In genomic region chr5:131796793-131797693, GRCh38 we compare ENCODE assay signal across 8 cellular contexts. TPM values are rescaled to one million over a fixed set of nuclear protein-coding genes. Genes with fewer than 3 reads are reported as not detected.
DNase-seq lines count a peak whose midpoint lies in the region; ATAC-seq, FAIRE-seq and TF ChIP-seq lines count a peak whose summit lies in the region.

Gene FNIP1 (minus strand): TSS chr5:131797017. CDS start chr5:131796921, 96 bp downstream.

- TF ChIP-seq POLR2A in endothelial cell of umbilical vein (IDR thresholded peaks at IDR 0.05; ENCODE audit: low read depth, low read length) = peak; percentile 78

- H3K4me2 ChIP-seq in OCI-LY3 (ENCODE audit: low read length) = peak within 1 kb of the TSS; percentile 97
- H3K4me2 ChIP-seq in endothelial cell of umbilical vein (ENCODE audit: insufficient read depth, low read length) = peak within 1 kb of the TSS; percentile 94

- H3K27me3 ChIP-seq in OCI-LY3 (ENCODE audit: low read depth, low read length) (no peaks in the 10 kb centered on the region), endothelial cell of umbilical vein (ENCODE audit: control insufficient read depth in 2 of 2, insufficient read depth in 2 of 2, low read length in 2 of 2) (no peaks in the 10 kb centered on the region)

- peak; percentile 99 for DNase-seq in D341Med (ENCODE audit: low spot score)
- peak; percentile 95 for DNase-seq in HuH-7 (ENCODE audit: low spot score)
- peak; percentile 98 for DNase-seq in activated CD8-positive, alpha-beta memory T cell treated with anti-CD3 and anti-CD28 coated beads, Interleukin-2, amount 50 U/mL, for 48 hours
- peak; percentile 99 for DNase-seq in endothelial cell of umbilical vein (ENCODE audit: low read depth, low spot score)
- peak; percentile 94 for DNase-seq in middle frontal gyrus (ENCODE audit: extremely low spot score, low spot score)
- peak; percentile 99 for DNase-seq in stimulated activated CD8-positive, alpha-beta memory T cell treated with anti-CD3 and anti-CD28 coated beads, Interleukin-2, amount 100 ng/mL, for 48 hours (ENCODE audit: low read depth in 2 of 2)

- H4K20me1 ChIP-seq in OCI-LY3 (ENCODE audit: insufficient read depth, low read length) (peaks cover 30% of the 10 kb centered on the region), endothelial cell of umbilical vein (replicated peaks; ENCODE audit: control insufficient read depth, extremely low read depth, insufficient read depth, low read length) (peaks cover 5% of the 10 kb centered on the region)

- dilution Hi-C loops in endothelial cell of umbilical vein (cut with MboI; ENCODE audit: extremely low pct_ligation_motif_present, low sequenced_read_pairs) = no loop called here

- H3K4me3 ChIP-seq in OCI-LY3 (ENCODE audit: low read length) (peak within 1 kb of the TSS; percentile 97), endothelial cell of umbilical vein (replicated peaks in 1 of 3; ENCODE audit: insufficient read depth in 1 of 3, low read depth in 1 of 3, low read length in 3 of 3) (peak within 1 kb of the TSS; percentile 63 to 96 (median 69))

- H3K79me2 ChIP-seq in OCI-LY3 (ENCODE audit: low read length) (peaks cover 45% of the 10 kb centered on the region), endothelial cell of umbilical vein (ENCODE audit: control insufficient read depth, insufficient read depth, low read length) (peaks cover 46% of the 10 kb centered on the region)

- TSS peak; percentile 83 for BruUV-seq in endothelial cell of umbilical vein (replicated peaks; lab: Mats Ljungman, UMichigan)

- CTCF ChIA-PET in endothelial cell of umbilical vein (lab: Charles Lee) = interaction anchor here (1.1 to 1.7 kb wide), 3 partner anchors 14 to 211 kb away, joined by 4 to 8 read pairs (median 8); no protein-coding TSS in a partner anchor

- H3K27ac ChIP-seq in OCI-LY3 (ENCODE audit: low read length) (peak within 1 kb of the TSS; percentile 69), endothelial cell of umbilical vein (ENCODE audit: insufficient read depth, low read depth, low read length) (peak within 1 kb of the TSS; percentile 94)

- H3K9ac ChIP-seq in OCI-LY3 (ENCODE audit: low read length) (peak within 1 kb of the TSS; percentile 96), endothelial cell of umbilical vein (replicated peaks; ENCODE audit: extremely low read depth, insufficient read depth, low read length) (peak within 1 kb of the TSS; percentile 99)

- intact Hi-C loops in endothelial cell of umbilical vein (cut with micrococcal nuclease) = loop anchor here (1.0 to 5.0 kb wide), 7 partner anchors 18 to 635 kb away; partner anchors contain the start of gene RAPGEF6

- H3K4me1 ChIP-seq in OCI-LY3 (ENCODE audit: low read length) (peaks cover 14% of the 10 kb centered on the region), endothelial cell of umbilical vein (ENCODE audit: control insufficient read depth, extremely low read depth, insufficient read depth, low read length) (peaks cover 16% of the 10 kb centered on the region)

- H3K36me3 ChIP-seq in OCI-LY3 (replicated peaks; ENCODE audit: low read depth, low read length) (peaks cover 4% of the 10 kb centered on the region), endothelial cell of umbilical vein (ENCODE audit: control insufficient read depth in 2 of 2, extremely low read depth in 1 of 2, insufficient read depth in 2 of 2, low read length in 2 of 2) (no peaks in the 10 kb centered on the region)

- peak; percentile 93 for ATAC-seq in GM21515 (IDR thresholded peaks at IDR 0.05; ENCODE audit: unreplicated experiment)

- H3K9me3 ChIP-seq in OCI-LY3 (ENCODE audit: insufficient read depth, low read length) = no peaks in the 10 kb centered on the region
- H3K9me3 ChIP-seq in endothelial cell of umbilical vein (replicated peaks; ENCODE audit: control insufficient read depth, insufficient read depth, low read length) = no peaks in the 10 kb centered on the region

- TF ChIP-seq CTCF in OCI-LY3 (IDR thresholded peaks at IDR 0.05; ENCODE audit: low read depth, low read length) = no peak
- TF ChIP-seq CTCF in endothelial cell of umbilical vein (IDR thresholded peaks at IDR 0.05; ENCODE audit: extremely low read depth in 1 of 2, insufficient read depth in 1 of 2, low read depth in 1 of 2, low read length in 2 of 2) = no peak

- H2AFZ ChIP-seq in OCI-LY3 (ENCODE audit: low read depth, low read length) (peak within 1 kb of the TSS; percentile 82), endothelial cell of umbilical vein (ENCODE audit: low read depth, low read length) (peak within 1 kb of the TSS; percentile 100)

- POLR2A ChIA-PET in endothelial cell of umbilical vein (lab: Charles Lee) = interaction anchor here (1.0 kb wide), 1 partner anchor 18 kb away, joined by 6 read pairs; no protein-coding TSS in a partner anchor

- H3K9me1 ChIP-seq in endothelial cell of umbilical vein (replicated peaks; ENCODE audit: control insufficient read depth, extremely low read depth, insufficient read depth, low read length) = peaks cover 2% of the 10 kb centered on the region

- FAIRE-seq in endothelial cell of umbilical vein (lab: Jason Lieb, UNC) = peak; percentile 90

TF ChIP-seq in endothelial cell of umbilical vein, 7 proteins besides CTCF, POLR2A, EP300 and RAD21:
- TF ChIP-seq MAX (IDR thresholded peaks at IDR 0.05; ENCODE audit: insufficient read depth, insufficient read length) (peak; percentile 96), POLR2AphosphoS5 (IDR thresholded peaks at IDR 0.05; ENCODE audit: insufficient read depth, low read depth, low read length) (peak; percentile 90), EZH2 (IDR thresholded peaks at IDR 0.05; ENCODE audit: borderline replicate concordance, low read depth, low read length, severe bottlenecking) (no peak), FOS (IDR thresholded peaks at IDR 0.05; ENCODE audit: borderline replicate concordance, insufficient read depth, low read length) (peak; percentile 58), MYC (IDR thresholded peaks at IDR 0.05; ENCODE audit: low read depth, low read length) (no peak)

RNA-seq across cellular contexts. Expression of gene FNIP1, which starts in this region (rescaled TPM):
- 25.6 and 27.3 TPM in 2 replicates for total RNA-seq in endothelial cell of umbilical vein
- polyA plus RNA-seq in endothelial cell of umbilical vein = 5.6 and 5.9 TPM in 2 replicates
- 3.0 and 3.6 TPM in 2 replicates for polyA plus RNA-seq in endothelial cell of umbilical vein (2011; cell fraction: cytosol; rRNA removed)
- polyA plus RNA-seq in endothelial cell of umbilical vein (2011; cell fraction: nucleus; rRNA removed) = 22.2 and 25.3 TPM in 2 replicates
- polyA plus RNA-seq in endothelial cell of umbilical vein (2012) = 7.6 and 7.9 TPM in 2 replicates
- 30.4 and 30.8 TPM in 2 replicates for polyA minus RNA-seq in endothelial cell of umbilical vein
- polyA minus RNA-seq in endothelial cell of umbilical vein (2011; cell fraction: cytosol; rRNA and poly(A)+ RNA removed) = 9.1 TPM
- polyA minus RNA-seq in endothelial cell of umbilical vein (2011; cell fraction: nucleus; rRNA and poly(A)+ RNA removed) = 73.8 and 98.5 TPM in 2 replicates

Comparison
In these comparisons a context has a peak if more than half of its experiments do, and no peak if none do; other contexts are left out.
1. Peak in every context shown above with its lines: DNase-seq, ATAC-seq, H3K4me3 ChIP-seq and H3K27ac ChIP-seq.